Comparison of ENCODE assay signal across 24 cellular contexts in genomic region chr18:36392163-36392887, GRCh38.
DNase-seq lines count a peak whose midpoint lies in the region; ATAC-seq, FAIRE-seq and TF ChIP-seq lines count a peak whose summit lies in the region.
"Had no signal": no experiment of that assay in that cellular context is flagged by ENCODE, and none has a peak within 500 bp of the region (broad histone marks: within the 10 kb centered on the region; RNA-seq: fewer than 3 reads in every experiment).

No MANE protein-coding gene starts in this region.

- TF ChIP-seq CTCF in D721Med (IDR thresholded peaks at IDR 0.05; ENCODE audit: insufficient read depth, missing control alignments) (no peak), coronary artery (IDR thresholded peaks at IDR 0.05) (no peak)

- H3K4me3 ChIP-seq in coronary artery: no peak overlapping the region
- H3K4me3 ChIP-seq: left lung had no signal

- ATAC-seq in GM19395 (IDR thresholded peaks at IDR 0.05; ENCODE audit: unreplicated experiment) (no peak), GM18520 (IDR thresholded peaks at IDR 0.05; ENCODE audit: unreplicated experiment) (no peak)
- ATAC-seq: left lung, PC-3, T-helper 17 cell had no signal

- H3K27ac ChIP-seq in coronary artery: peak overlapping the region in 1 of 2 donors; percentile 42
- H3K27ac ChIP-seq: left lung, neutrophil had no signal

- FAIRE-seq in D721Med (lab: Jason Lieb, UNC) (peak; percentile 100), GM19239 (lab: Jason Lieb, UNC) (no peak)
- FAIRE-seq: GM12891 had no signal

- DNase-seq in D721Med (ENCODE audit: insufficient read length, low spot score): peak; percentile 66
- DNase-seq in NCI-H524 treated with DMSO at 0.1 percent for 48 hours (lab: John Stamatoyannopoulos, UW): peak; percentile 22
- DNase-seq in coronary artery (ENCODE audit: low spot score): peak; percentile 49
- peak; percentile 36 for DNase-seq in non-pigmented ciliary epithelial cell (ENCODE audit: low read depth)
- DNase-seq in GM19239 (ENCODE audit: insufficient read length, low spot score): no peak
- DNase-seq in activated CD4-positive, alpha-beta T cell treated with anti-CD3 and anti-CD28 coated beads for 48 hours: no peak
- DNase-seq: activated CD4-positive, alpha-beta T cell treated with anti-CD3 and anti-CD28 coated beads, Interleukin-2, amount 50 U/mL, for 1 hour; activated CD8-positive, alpha-beta memory T cell treated with anti-CD3 and anti-CD28 coated beads, Interleukin-2, amount 50 U/mL, for 48 hours; activated gamma-delta T cell treated with Interleukin-2 at 50 U/mL for 16 hours; C1 segment of cervical spinal cord; DMS153; H7; left lung; NCI-H1436 treated with DMSO at 0.1 percent for 48 hours; NCI-H2171; NCI-H748 treated with DMSO at 0.1 percent for 48 hours; PC-3; retina; stimulated activated CD8-positive, alpha-beta memory T cell treated with anti-CD3 and anti-CD28 coated beads, Interleukin-4, amount 100 ng/mL, for 48 hours; T-helper 17 cell had no signal

Comparison
In these comparisons a context has a peak if more than half of its experiments do, and no peak if none do; other contexts are left out.
1. DNase-seq: peak in D721Med (single experiment), NCI-H524 treated with DMSO at 0.1 percent for 48 hours (single experiment), coronary artery (single experiment) and non-pigmented ciliary epithelial cell (single experiment); none in GM19239 (single experiment) and activated CD4-positive, alpha-beta T cell treated with anti-CD3 and anti-CD28 coated beads for 48 hours (single experiment).